1 cellular context compared by ENCODE assay signal in the genomic region with DNA sequence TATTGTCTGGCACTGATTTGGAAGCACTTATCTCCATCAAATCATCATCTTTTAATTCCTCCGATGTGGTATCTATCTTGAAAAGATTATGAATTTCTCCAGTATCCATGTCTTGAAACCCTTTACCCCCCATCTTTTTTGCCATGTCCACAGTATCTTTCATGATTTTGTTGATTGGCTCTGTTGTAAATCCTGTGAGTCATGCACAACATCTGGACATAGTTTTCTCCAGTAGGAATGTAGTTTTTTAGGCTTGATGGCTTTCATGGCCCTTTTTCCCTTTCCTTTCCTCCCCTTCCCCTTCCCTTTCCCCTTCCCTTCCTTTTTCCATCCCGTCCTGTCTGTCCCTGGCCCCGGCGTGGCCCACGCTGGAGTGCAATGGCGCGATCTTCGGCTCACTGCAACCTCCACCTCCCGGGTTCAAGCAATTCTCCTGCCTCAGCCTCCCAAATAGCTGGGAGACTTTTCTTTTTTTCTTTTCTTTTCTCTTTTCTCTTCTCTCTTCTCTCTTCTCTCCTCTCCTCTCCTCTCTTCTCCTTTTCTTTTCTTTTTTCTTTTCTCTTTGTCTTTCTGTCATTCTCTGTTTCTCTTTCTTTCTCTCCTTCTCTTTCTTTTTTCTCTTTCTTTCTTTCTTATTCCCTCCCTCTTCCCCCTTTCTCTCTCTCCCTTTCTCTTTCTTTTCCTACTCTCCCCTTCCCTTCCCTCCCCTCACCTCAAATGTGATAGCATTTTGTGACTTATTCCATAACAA.
TF ChIP-seq lines count a peak whose summit lies in the region.

No MANE protein-coding gene starts in this region.

TF ChIP-seq in WTC11, 78 proteins besides CTCF, POLR2A, EP300 and RAD21 (continued from another document):
- no peak for TF ChIP-seq ZNF317 (CRISPR knock-in tag; IDR thresholded peaks at IDR 0.05; ENCODE audit: borderline replicate concordance, low read depth)
- TF ChIP-seq, protein P1, sequence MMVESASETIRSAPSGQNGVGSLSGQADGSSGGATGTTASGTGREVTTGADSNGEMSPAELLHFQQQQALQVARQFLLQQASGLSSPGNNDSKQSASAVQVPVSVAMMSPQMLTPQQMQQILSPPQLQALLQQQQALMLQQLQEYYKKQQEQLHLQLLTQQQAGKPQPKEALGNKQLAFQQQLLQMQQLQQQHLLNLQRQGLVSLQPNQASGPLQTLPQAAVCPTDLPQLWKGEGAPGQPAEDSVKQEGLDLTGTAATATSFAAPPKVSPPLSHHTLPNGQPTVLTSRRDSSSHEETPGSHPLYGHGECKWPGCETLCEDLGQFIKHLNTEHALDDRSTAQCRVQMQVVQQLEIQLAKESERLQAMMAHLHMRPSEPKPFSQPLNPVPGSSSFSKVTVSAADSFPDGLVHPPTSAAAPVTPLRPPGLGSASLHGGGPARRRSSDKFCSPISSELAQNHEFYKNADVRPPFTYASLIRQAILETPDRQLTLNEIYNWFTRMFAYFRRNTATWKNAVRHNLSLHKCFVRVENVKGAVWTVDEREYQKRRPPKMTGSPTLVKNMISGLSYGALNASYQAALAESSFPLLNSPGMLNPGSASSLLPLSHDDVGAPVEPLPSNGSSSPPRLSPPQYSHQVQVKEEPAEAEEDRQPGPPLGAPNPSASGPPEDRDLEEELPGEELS (CRISPR knock-in tag; IDR thresholded peaks at IDR 0.05) = no peak
- TF ChIP-seq, protein P2, sequence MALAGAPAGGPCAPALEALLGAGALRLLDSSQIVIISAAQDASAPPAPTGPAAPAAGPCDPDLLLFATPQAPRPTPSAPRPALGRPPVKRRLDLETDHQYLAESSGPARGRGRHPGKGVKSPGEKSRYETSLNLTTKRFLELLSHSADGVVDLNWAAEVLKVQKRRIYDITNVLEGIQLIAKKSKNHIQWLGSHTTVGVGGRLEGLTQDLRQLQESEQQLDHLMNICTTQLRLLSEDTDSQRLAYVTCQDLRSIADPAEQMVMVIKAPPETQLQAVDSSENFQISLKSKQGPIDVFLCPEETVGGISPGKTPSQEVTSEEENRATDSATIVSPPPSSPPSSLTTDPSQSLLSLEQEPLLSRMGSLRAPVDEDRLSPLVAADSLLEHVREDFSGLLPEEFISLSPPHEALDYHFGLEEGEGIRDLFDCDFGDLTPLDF (CRISPR knock-in tag; IDR thresholded peaks at IDR 0.05) = no peak
- TF ChIP-seq ZNF416 (CRISPR knock-in tag; IDR thresholded peaks at IDR 0.05) = no peak
- TF ChIP-seq, protein P3, sequence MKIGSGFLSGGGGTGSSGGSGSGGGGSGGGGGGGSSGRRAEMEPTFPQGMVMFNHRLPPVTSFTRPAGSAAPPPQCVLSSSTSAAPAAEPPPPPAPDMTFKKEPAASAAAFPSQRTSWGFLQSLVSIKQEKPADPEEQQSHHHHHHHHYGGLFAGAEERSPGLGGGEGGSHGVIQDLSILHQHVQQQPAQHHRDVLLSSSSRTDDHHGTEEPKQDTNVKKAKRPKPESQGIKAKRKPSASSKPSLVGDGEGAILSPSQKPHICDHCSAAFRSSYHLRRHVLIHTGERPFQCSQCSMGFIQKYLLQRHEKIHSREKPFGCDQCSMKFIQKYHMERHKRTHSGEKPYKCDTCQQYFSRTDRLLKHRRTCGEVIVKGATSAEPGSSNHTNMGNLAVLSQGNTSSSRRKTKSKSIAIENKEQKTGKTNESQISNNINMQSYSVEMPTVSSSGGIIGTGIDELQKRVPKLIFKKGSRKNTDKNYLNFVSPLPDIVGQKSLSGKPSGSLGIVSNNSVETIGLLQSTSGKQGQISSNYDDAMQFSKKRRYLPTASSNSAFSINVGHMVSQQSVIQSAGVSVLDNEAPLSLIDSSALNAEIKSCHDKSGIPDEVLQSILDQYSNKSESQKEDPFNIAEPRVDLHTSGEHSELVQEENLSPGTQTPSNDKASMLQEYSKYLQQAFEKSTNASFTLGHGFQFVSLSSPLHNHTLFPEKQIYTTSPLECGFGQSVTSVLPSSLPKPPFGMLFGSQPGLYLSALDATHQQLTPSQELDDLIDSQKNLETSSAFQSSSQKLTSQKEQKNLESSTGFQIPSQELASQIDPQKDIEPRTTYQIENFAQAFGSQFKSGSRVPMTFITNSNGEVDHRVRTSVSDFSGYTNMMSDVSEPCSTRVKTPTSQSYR (CRISPR knock-in tag; IDR thresholded peaks at IDR 0.05) = no peak
- TF ChIP-seq, protein P4, sequence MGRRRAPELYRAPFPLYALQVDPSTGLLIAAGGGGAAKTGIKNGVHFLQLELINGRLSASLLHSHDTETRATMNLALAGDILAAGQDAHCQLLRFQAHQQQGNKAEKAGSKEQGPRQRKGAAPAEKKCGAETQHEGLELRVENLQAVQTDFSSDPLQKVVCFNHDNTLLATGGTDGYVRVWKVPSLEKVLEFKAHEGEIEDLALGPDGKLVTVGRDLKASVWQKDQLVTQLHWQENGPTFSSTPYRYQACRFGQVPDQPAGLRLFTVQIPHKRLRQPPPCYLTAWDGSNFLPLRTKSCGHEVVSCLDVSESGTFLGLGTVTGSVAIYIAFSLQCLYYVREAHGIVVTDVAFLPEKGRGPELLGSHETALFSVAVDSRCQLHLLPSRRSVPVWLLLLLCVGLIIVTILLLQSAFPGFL (CRISPR knock-in tag; IDR thresholded peaks at IDR 0.05; ENCODE audit: borderline replicate concordance) = no peak
- TF ChIP-seq RELA (CRISPR knock-in tag; IDR thresholded peaks at IDR 0.05; ENCODE audit: borderline replicate concordance) = no peak
